Comparison of ENCODE assay signal across 8 cellular contexts in genomic region chr20:59222239-59222981, GRCh38. TPM values are rescaled to one million over a fixed set of nuclear protein-coding genes. Genes with fewer than 3 reads are reported as not detected.
A peak's percentile ranks its signal among the peaks of the same experiment; 100 is the strongest.
DNase-seq lines count a peak whose midpoint lies in the region; ATAC-seq, FAIRE-seq and TF ChIP-seq lines count a peak whose summit lies in the region.

No MANE protein-coding gene starts in this region.

- peak overlapping the region; percentile 15 for H3K4ac ChIP-seq in H1 (replicated peaks; ENCODE audit: insufficient read length, low read depth, low read length)

- peaks cover 7% of the 10 kb centered on the region for H3K4me1 Mint-ChIP-seq in activated CD8-positive, alpha-beta memory T cell treated with anti-CD3 and anti-CD28 coated beads, Interleukin-2, amount 10 ng/mL, durations not matched to agents 7 days and 5 days

- no peaks in the 10 kb centered on the region for H3K79me1 ChIP-seq in H1 (ENCODE audit: low read depth, low read length)

- POLR2A ChIA-PET in H1 (lab: Charles Lee; ENCODE audit: partially characterized antibody): interaction anchor here (0.7 kb wide), 1 partner anchor 128 kb away, joined by 3 read pairs; no protein-coding TSS in a partner anchor

- peaks cover 8% of the 10 kb centered on the region; the same call in 1 of the 2 replicates for H3K23me2 ChIP-seq in H1 (ENCODE audit: low read depth, low read length)

- peak overlapping the region; percentile 71 to 92 for H3K4me2 ChIP-seq in H1 (ENCODE audit: insufficient read depth in 1 of 2, low read depth in 2 of 2, low read length in 2 of 2)

- H3K23ac ChIP-seq in H1 (ENCODE audit: insufficient read length): no peak overlapping the region

- no peaks in the 10 kb centered on the region for H3K9me3 ChIP-seq in H1 (ENCODE audit: insufficient read depth in 2 of 2, low read depth in 1 of 2, low read length in 1 of 2)
- no peaks in the 10 kb centered on the region for H3K9me3 ChIP-seq in mesodermal cell (ENCODE audit: control insufficient read depth, low read length)

- H3K56ac ChIP-seq in H1 (replicated peaks; ENCODE audit: insufficient read length, low read depth, low read length): no peak overlapping the region

- H2BK20ac ChIP-seq in H1 (ENCODE audit: low read length): no peak overlapping the region

- 0 out of 2 replicates have a peak overlapping the region, but pooled peaks have one; percentile 5 for H2BK12ac ChIP-seq in H1 (ENCODE audit: low read depth, low read length)

- no peak overlapping the region for H3K14ac ChIP-seq in H1 (ENCODE audit: insufficient read length)

- H2BK5ac ChIP-seq in H1 (ENCODE audit: low read depth, low read length): no peak overlapping the region

- H3K9ac ChIP-seq in H1 (replicated peaks in 1 of 4; ENCODE audit: extremely low read depth in 1 of 4, low read depth in 3 of 4, low read length in 3 of 4): no peak overlapping the region; a peak in 3 of 7 replicates

- no peaks in the 10 kb centered on the region for H3K9me3 Mint-ChIP-seq in activated CD8-positive, alpha-beta memory T cell treated with anti-CD3 and anti-CD28 coated beads, Interleukin-2, amount 10 ng/mL, durations not matched to agents 7 days and 5 days (ENCODE audit: low read depth)

- no peak overlapping the region for H2BK120ac ChIP-seq in H1 (replicated peaks; ENCODE audit: low read depth, low read length)

- no peak overlapping the region for H3K27ac ChIP-seq in H1 (ENCODE audit: low read depth, low read length)
- no peak overlapping the region for H3K27ac ChIP-seq in mesodermal cell (ENCODE audit: low read depth, low read length, severe bottlenecking)

- H3K4me3 Mint-ChIP-seq in activated CD8-positive, alpha-beta memory T cell treated with anti-CD3 and anti-CD28 coated beads, Interleukin-2, amount 10 ng/mL, durations not matched to agents 7 days and 5 days: peak overlapping the region; percentile 62

- H4K8ac ChIP-seq in H1 (ENCODE audit: extremely low read depth, insufficient read depth, low read length): 0 out of 2 replicates have a peak overlapping the region, but pooled peaks have one; percentile 45

- peak overlapping the region; percentile 65; the same call in 1 of the 2 replicates for H2AFZ ChIP-seq in H1 (ENCODE audit: low read length)

- no peaks in the 10 kb centered on the region for H3K79me2 ChIP-seq in H1 (ENCODE audit: control insufficient read depth in 1 of 2, insufficient read depth in 2 of 2, low read length in 2 of 2)

- peaks cover 2% of the 10 kb centered on the region for H3K27me3 Mint-ChIP-seq in activated CD8-positive, alpha-beta memory T cell treated with anti-CD3 and anti-CD28 coated beads, Interleukin-2, amount 10 ng/mL, durations not matched to agents 7 days and 5 days

- H3K4me1 ChIP-seq in H1 (replicated peaks in 1 of 4; ENCODE audit: control insufficient read depth in 3 of 4, insufficient read depth in 4 of 4, low read length in 3 of 4): peaks cover 2 to 6% (median 4%) of the 10 kb centered on the region in 4 experiments
- no peaks in the 10 kb centered on the region for H3K4me1 ChIP-seq in mesodermal cell (ENCODE audit: control insufficient read depth, insufficient read depth, low read length, poor library complexity, severe bottlenecking)

- no peaks in the 10 kb centered on the region for H4K20me1 ChIP-seq in H1 (replicated peaks in 1 of 2; ENCODE audit: control insufficient read depth in 1 of 2, insufficient read depth in 2 of 2, low read length in 2 of 2)

- no peak overlapping the region; the same call in 1 of the 2 replicates for H3K18ac ChIP-seq in H1 (ENCODE audit: extremely low read depth, low read length)

- TF ChIP-seq CTCF in GM13977 (IDR thresholded peaks at IDR 0.05; ENCODE audit: extremely low read depth, insufficient read depth, missing control alignments) (peak; percentile 95), H1 (IDR thresholded peaks at IDR 0.05; ENCODE audit: control extremely low read depth in 1 of 3, insufficient read depth in 1 of 3, low read depth in 1 of 3, low read length in 3 of 3) (peak; percentile 74 to 81 (median 79))

- 10% methylated on average over 29 of the region's 47 CpGs; no CpG with 5 or more reads in 1 of the 2 experiments for WGBS in H1 (ENCODE audit: extremely low coverage in 1 of 2, insufficient coverage in 1 of 2, insufficient read length in 1 of 2, insufficient replicate concordance in 2 of 2, low coverage in 1 of 2, low lambda C conversion rate in 2 of 2, missing lambda C conversion rate in 1 of 2), 2 experiments
- 13 to 17% methylated on average over 28 to 37 of the region's 47 CpGs for WGBS in mesodermal cell (ENCODE audit: insufficient coverage in 2 of 2), 2 experiments

- TF ChIP-seq EP300 in H1 (IDR thresholded peaks at IDR 0.05; ENCODE audit: borderline replicate concordance in 1 of 2, low read depth in 2 of 2, low read length in 2 of 2): no peak

- CTCF ChIA-PET in activated CD8-positive, alpha-beta memory T cell treated with anti-CD3 and anti-CD28 coated beads, Interleukin-2, amount 10 ng/mL, durations not matched to agents 7 days and 5 days (lab: Charles Lee): interaction anchor here (0.6 to 4.6 kb wide), 48 partner anchors 8 to 377 kb away, joined by 3 to 70 read pairs (median 4); partner anchors contain the start of gene ATP5F1E
- CTCF ChIA-PET in H1 (lab: Charles Lee; ENCODE audit: partially characterized antibody): interaction anchor here (0.6 to 5.0 kb wide), 42 partner anchors 9 to 741 kb away, joined by 3 to 41 read pairs (median 4); partner anchors contain the start of gene GNAS

- FAIRE-seq in H1 (lab: Jason Lieb, UNC): no peak

- TF ChIP-seq RAD21 in H1 (IDR thresholded peaks at IDR 0.05 in 1 of 2, conservative IDR thresholded peaks at IDR 0.05 in 1 of 2; ENCODE audit: low read depth in 2 of 2, low read length in 2 of 2): peak; percentile 84 to 87

- no peaks in the 10 kb centered on the region for H3K36me3 Mint-ChIP-seq in activated CD8-positive, alpha-beta memory T cell treated with anti-CD3 and anti-CD28 coated beads, Interleukin-2, amount 10 ng/mL, durations not matched to agents 7 days and 5 days

- in situ Hi-C loops in GM13977 (cut with MboI; ENCODE audit: low pct_unique_long_range_greater_than_20kb, low sequenced_read_pairs, unreplicated experiment): no loop called here

- DNase-seq in 8988T (peak; percentile 82), GM13977 (ENCODE audit: low spot score) (peak; percentile 87), NCI-H774 (lab: John Stamatoyannopoulos, UW) (peak; percentile 42), H1 (ENCODE audit: low read depth in 1 of 2, low spot score in 2 of 2) (peak; percentile 53 to 97)
- DNase-seq in activated CD8-positive, alpha-beta memory T cell treated with anti-CD3 and anti-CD28 coated beads, Interleukin-2, amount 10 ng/mL, durations not matched to agents 7 days and 5 days: peak; percentile 82
- peak; percentile 52 for DNase-seq in stimulated activated CD8-positive, alpha-beta memory T cell treated with anti-CD3 and anti-CD28 coated beads, Interleukin-12 subunit alpha, Interleukin-12 subunit beta, amount 100 ng/mL, for 24 hours (ENCODE audit: extremely low read depth)

- H3K4me3 ChIP-seq in H1 (ENCODE audit: extremely low read depth in 1 of 4, insufficient read depth in 2 of 4, low read depth in 3 of 4, low read length in 4 of 4): peak overlapping the region; percentile 37 to 70 (median 50); a peak in 6 of 8 replicates
- H3K4me3 ChIP-seq in mesodermal cell (ENCODE audit: extremely low read depth, insufficient read depth, low read length, poor library complexity, severe bottlenecking): peak overlapping the region; percentile 28

- no peak overlapping the region for H3K27ac Mint-ChIP-seq in activated CD8-positive, alpha-beta memory T cell treated with anti-CD3 and anti-CD28 coated beads, Interleukin-2, amount 10 ng/mL, durations not matched to agents 7 days and 5 days

- no peak overlapping the region for H2BK15ac ChIP-seq in H1 (ENCODE audit: low read length)

- no peak overlapping the region for H2AK5ac ChIP-seq in H1 (ENCODE audit: low read depth, low read length)

- peak; percentile 88 for ATAC-seq in HG03280 (IDR thresholded peaks at IDR 0.05; ENCODE audit: unreplicated experiment)
- ATAC-seq in activated CD8-positive, alpha-beta memory T cell treated with anti-CD3 and anti-CD28 coated beads, Interleukin-2, amount 10 ng/mL, durations not matched to agents 7 days and 5 days: peak; percentile 98

- TF ChIP-seq POLR2A in H1 (IDR thresholded peaks at IDR 0.05; ENCODE audit: control extremely low read depth in 1 of 2, low read depth in 2 of 2, low read length in 2 of 2): no peak

- peaks cover 3 to 22% (median 20%) of the 10 kb centered on the region in 4 experiments for H3K27me3 ChIP-seq in H1 (replicated peaks in 1 of 4; ENCODE audit: control insufficient read depth in 3 of 4, extremely low read depth in 1 of 4, insufficient read depth in 3 of 4, low read length in 3 of 4)

- no peak overlapping the region for H4K5ac ChIP-seq in H1 (ENCODE audit: insufficient read length, low read depth, low read length)

- H4K91ac ChIP-seq in H1 (replicated peaks; ENCODE audit: insufficient read length, low read length): peak overlapping the region; percentile 15

- H3K36me3 ChIP-seq in H1 (ENCODE audit: control insufficient read depth in 2 of 4, insufficient read depth in 4 of 4, low read length in 3 of 4): no peaks in the 10 kb centered on the region
- H3K36me3 ChIP-seq in mesodermal cell (ENCODE audit: control insufficient read depth, insufficient read depth, low read length): no peaks in the 10 kb centered on the region

TF ChIP-seq in H1, 55 proteins besides CTCF, POLR2A, EP300 and RAD21 (continues in another document):
- TF ChIP-seq CHD2 (IDR thresholded peaks at IDR 0.05; ENCODE audit: low read length) (no peak), SIX5 (IDR thresholded peaks at IDR 0.05; ENCODE audit: low read depth, low read length) (no peak), RXRA (IDR thresholded peaks at IDR 0.05; ENCODE audit: insufficient read depth, low read depth, low read length) (no peak), EZH2 (IDR thresholded peaks at IDR 0.05; ENCODE audit: low read depth, low read length, severe bottlenecking) (peak; percentile 7), CEBPB (IDR thresholded peaks at IDR 0.05; ENCODE audit: low read depth, low read length) (0 out of 2 replicates have a peak, but pooled peaks have one; percentile 4)

RNA-seq across cellular contexts. Expression of gene ZNF831, which starts 58.8 kb away (rescaled TPM):
- 10 to 100 TPM in 1 of 2 experiments, 1 to 10 TPM in 1; 7.9 to 10.2 TPM for total RNA-seq in activated CD8-positive, alpha-beta memory T cell treated with anti-CD3 and anti-CD28 coated beads, Interleukin-2, amount 10 ng/mL, durations not matched to agents 7 days and 5 days
- not detected in 2 replicates for total RNA-seq in H1 (2021; fragmentation: NEBNext Ultra II Directional; extraction: Animal tissue kit (Norgen Biotek cat#: 25700))
- polyA plus RNA-seq in H1 (2011; rRNA removed): under 0.01 TPM in 1 of 2 replicates, not detected in the other
- polyA plus RNA-seq in H1 (2011; cell fraction: cytosol; rRNA removed): not detected
- not detected for polyA plus RNA-seq in H1 (2011; cell fraction: nucleus; rRNA removed)
- polyA plus RNA-seq in H1 (2012, experiment 1 of 2): not detected in 4 replicates
- polyA plus RNA-seq in H1 (2012, experiment 2 of 2): not detected
- polyA plus RNA-seq in H1 (2013, experiment 1 of 2): under 0.01 TPM
- under 0.01 TPM for polyA plus RNA-seq in H1 (2013, experiment 2 of 2)
- polyA minus RNA-seq in H1 (2011; rRNA and poly(A)+ RNA removed): not detected in 2 replicates
- polyA minus RNA-seq in H1 (2011; cell fraction: cytosol; rRNA and poly(A)+ RNA removed): not detected
- not detected for polyA minus RNA-seq in H1 (2011; cell fraction: nucleus; rRNA and poly(A)+ RNA removed)
- polyA plus RNA-seq in mesodermal cell (2013, experiment 1 of 2): not detected
- not detected for polyA plus RNA-seq in mesodermal cell (2013, experiment 2 of 2)
